In the genomic region with DNA sequence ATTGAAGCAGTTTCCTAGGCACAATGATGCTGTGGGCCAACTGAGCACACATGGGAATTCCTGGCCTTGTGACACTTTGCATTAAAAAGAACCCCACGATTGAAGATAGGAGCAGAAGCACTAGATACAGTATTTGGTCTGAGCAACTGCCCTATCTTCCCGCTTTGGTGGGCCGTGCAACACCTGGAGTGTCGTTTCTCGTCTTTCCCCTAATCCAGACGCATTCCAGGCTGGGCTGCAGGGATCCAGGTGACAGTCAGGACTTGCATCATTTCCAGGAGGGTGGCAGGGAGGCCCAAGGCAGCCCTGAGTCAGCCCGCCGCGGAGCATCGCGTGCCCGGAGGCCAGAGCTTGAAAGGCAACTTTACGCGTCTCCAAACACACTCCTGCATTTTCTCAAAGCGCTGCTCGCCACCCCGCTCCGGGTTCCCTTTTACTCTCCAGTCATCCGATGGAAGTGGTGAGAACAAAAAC, we compare ENCODE assay signal across 8 cellular contexts. TPM values are rescaled to one million over a fixed set of nuclear protein-coding genes. Genes with fewer than 3 reads are reported as not detected.
DNase-seq lines count a peak whose midpoint lies in the region; ATAC-seq and TF ChIP-seq lines count a peak whose summit lies in the region.

No MANE protein-coding gene starts in this region.

- H2AFZ ChIP-seq in mammary epithelial cell (ENCODE audit: low read depth, low read length) = peak overlapping the region; percentile 90

- DNase-seq in SKM-1 treated with dmso at 0.1 percent for 144 hours (lab: John Stamatoyannopoulos, UW; ENCODE audit: unreplicated experiment) (peak; percentile 48), SKM-1 (lab: John Stamatoyannopoulos, UW; ENCODE audit: unreplicated experiment) (no peak), NCI-H526 treated with DMSO at 0.1 percent for 48 hours (lab: John Stamatoyannopoulos, UW) (peak; percentile 18), mammary epithelial cell (peak; percentile 76), mesendoderm (peak; percentile 94), inferior parietal cortex (ENCODE audit: extremely low spot score) (no peak), NCI-H2196 treated with DMSO at 0.1 percent for 48 hours (lab: John Stamatoyannopoulos, UW; ENCODE audit: unreplicated experiment) (no peak)

- dilution Hi-C loops in mammary epithelial cell (cut with HindIII; ENCODE audit: low sequenced_read_pairs) = no loop called here

- H3K56ac ChIP-seq in mesendoderm (ENCODE audit: low read length) = peak overlapping the region; percentile 94

- BruUV-seq in mammary epithelial cell (replicated peaks; lab: Mats Ljungman, UMichigan) = TSS peak; percentile 85

- H3K4me3 ChIP-seq in mammary epithelial cell (replicated peaks in 1 of 3; ENCODE audit: insufficient read depth in 1 of 3, low read depth in 2 of 3, low read length in 3 of 3) = peak overlapping the region; percentile 70 to 84 (median 73)
- peak overlapping the region; percentile 55 for H3K4me3 ChIP-seq in mesendoderm (ENCODE audit: low read length)

- H3K18ac ChIP-seq in mesendoderm (ENCODE audit: low read length) = peak overlapping the region; percentile 92

- no peaks in the 10 kb centered on the region for H4K20me1 ChIP-seq in mammary epithelial cell (ENCODE audit: insufficient read depth, low read length)

- no peak overlapping the region for H4K8ac ChIP-seq in mesendoderm (ENCODE audit: low read depth, low read length)

- TF ChIP-seq CTCF in mammary epithelial cell (conservative IDR thresholded peaks at IDR 0.05 in 1 of 2, IDR thresholded peaks at IDR 0.05 in 1 of 2; ENCODE audit: extremely low read depth in 1 of 2, insufficient read depth in 1 of 2, low read depth in 1 of 2, low read length in 2 of 2) = no peak

- peak overlapping the region; percentile 76 for H3K23ac ChIP-seq in mesendoderm (ENCODE audit: low read length)

- CTCF ChIA-PET in mammary epithelial cell (lab: Charles Lee; ENCODE audit: low non-redundant PET) = interaction anchor here (0.6 kb wide), 1 partner anchor 313 kb away, joined by 11 read pairs; no protein-coding TSS in a partner anchor

- H3K36me3 ChIP-seq in mammary epithelial cell (ENCODE audit: insufficient read depth, low read length) (peaks cover 13% of the 10 kb centered on the region), mesendoderm (ENCODE audit: control insufficient read depth, insufficient read depth, low read length) (no peaks in the 10 kb centered on the region)

- no peak overlapping the region for H2AK5ac ChIP-seq in mesendoderm (ENCODE audit: low read length)

- peak overlapping the region; percentile 88 for H3K4ac ChIP-seq in mesendoderm (ENCODE audit: low read depth, low read length)

- H3K4me1 ChIP-seq in mammary epithelial cell (ENCODE audit: insufficient read depth, low read length) = peaks cover 33% of the 10 kb centered on the region
- H3K4me1 ChIP-seq in mesendoderm (ENCODE audit: control insufficient read depth, low read depth, low read length) = peaks cover 6% of the 10 kb centered on the region

- peak overlapping the region; percentile 35 for H3K9ac ChIP-seq in mammary epithelial cell (ENCODE audit: insufficient read depth, low read length)
- peak overlapping the region; percentile 87 for H3K9ac ChIP-seq in mesendoderm (ENCODE audit: low read length)

- H3K4me2 ChIP-seq in mammary epithelial cell (ENCODE audit: insufficient read depth, low read depth, low read length) = peak overlapping the region; percentile 95
- peak overlapping the region; percentile 98 for H3K4me2 ChIP-seq in mesendoderm (ENCODE audit: low read length)

- no peak overlapping the region for H4K5ac ChIP-seq in mesendoderm (ENCODE audit: low read length)

- ATAC-seq in HG03432 (IDR thresholded peaks at IDR 0.05; ENCODE audit: unreplicated experiment) = no peak

- H2BK120ac ChIP-seq in mesendoderm (ENCODE audit: low read depth, low read length) = no peak overlapping the region

- in situ Hi-C loops in mammary epithelial cell (cut with MboI; ENCODE audit: low sequenced_read_pairs in 2 of 2) = no loop called here

- peaks cover 30% of the 10 kb centered on the region for H3K79me2 ChIP-seq in mammary epithelial cell (ENCODE audit: insufficient read depth, low read length)
- H3K79me2 ChIP-seq in mesendoderm (ENCODE audit: control insufficient read depth, insufficient read depth, low read length) = peaks cover 30% of the 10 kb centered on the region

- no peaks in the 10 kb centered on the region for H3K9me3 ChIP-seq in mammary epithelial cell (replicated peaks; ENCODE audit: insufficient read depth, low read length)

- intact Hi-C loops in mammary epithelial cell (cut with micrococcal nuclease) = loop anchor here (1.0 kb wide), 1 partner anchor 126 kb away; no protein-coding TSS in a partner anchor

- H3K27ac ChIP-seq in mammary epithelial cell (ENCODE audit: insufficient read depth, low read depth, low read length) (peak overlapping the region; percentile 59), mesendoderm (ENCODE audit: low read depth, low read length) (peak overlapping the region; percentile 77)

- H2BK15ac ChIP-seq in mesendoderm (replicated peaks; ENCODE audit: low read depth) = no peak overlapping the region

- H3K27me3 ChIP-seq in mammary epithelial cell (ENCODE audit: insufficient read depth, low read length) = no peaks in the 10 kb centered on the region
- no peaks in the 10 kb centered on the region for H3K27me3 ChIP-seq in mesendoderm (ENCODE audit: insufficient read depth, low read length, poor library complexity)

- peak overlapping the region; percentile 61 for H2BK5ac ChIP-seq in mesendoderm (ENCODE audit: low read length)

- H3K79me1 ChIP-seq in mesendoderm (ENCODE audit: low read length) = peaks cover 6% of the 10 kb centered on the region

- 6% methylated on average over 16 of the region's 19 CpGs for WGBS in mammary epithelial cell (ENCODE audit: low coverage, missing lambda C conversion rate)
- WGBS in mesendoderm (ENCODE audit: extremely low coverage, insufficient coverage, low lambda C conversion rate) = no CpG with 5 or more reads among the region's 19 CpGs

RNA-seq across cellular contexts. Expression of gene STC2, which starts 0.7 kb away (rescaled TPM):
- 100 to 1,000 TPM; 133 to 311 TPM for total RNA-seq in mammary epithelial cell
- polyA plus RNA-seq in mammary epithelial cell = 30.0 TPM
- 13.5 TPM for polyA minus RNA-seq in mammary epithelial cell
- polyA plus RNA-seq in mesendoderm (2013, experiment 1 of 2) = 23.3 TPM
- polyA plus RNA-seq in mesendoderm (2013, experiment 2 of 2) = 24.9 TPM

Comparison
In these comparisons a context has a peak if more than half of its experiments do, and no peak if none do; other contexts are left out.
1. DNase-seq: peak in SKM-1 treated with dmso at 0.1 percent for 144 hours (single experiment), NCI-H526 treated with DMSO at 0.1 percent for 48 hours (single experiment), mammary epithelial cell (single experiment) and mesendoderm (single experiment); none in SKM-1 (single experiment), inferior parietal cortex (single experiment) and NCI-H2196 treated with DMSO at 0.1 percent for 48 hours (single experiment).